ENCODE assay signal across 9 cellular contexts in genomic region chr3:158918008-158918407, GRCh38.
A peak's percentile ranks its signal among the peaks of the same experiment; 100 is the strongest.
DNase-seq lines count a peak whose midpoint lies in the region; ATAC-seq, FAIRE-seq and TF ChIP-seq lines count a peak whose summit lies in the region.
"Had no signal": no experiment of that assay in that cellular context is flagged by ENCODE, and none has a peak within 500 bp of the region (broad histone marks: within the 10 kb centered on the region; RNA-seq: fewer than 3 reads in every experiment).

No MANE protein-coding gene starts in this region.

- peaks cover 7% of the 10 kb centered on the region for H3K27me3 Mint-ChIP-seq in astrocyte (ENCODE audit: low read depth, unreplicated experiment)
- H3K27me3 Mint-ChIP-seq: stimulated activated naive CD8-positive, alpha-beta T cell treated with anti-CD3 and anti-CD28 coated beads, Interleukin-15, Interleukin-2, amounts not matched to agents 100 ng/mL and 50 ng/mL, for 24 hours had no signal

- no peak overlapping the region for H3K27ac ChIP-seq in astrocyte (ENCODE audit: low read depth, low read length)

- H3K4me3 Mint-ChIP-seq in astrocyte (ENCODE audit: unreplicated experiment): no peak overlapping the region
- H3K4me3 Mint-ChIP-seq: stimulated activated naive CD8-positive, alpha-beta T cell treated with anti-CD3 and anti-CD28 coated beads, Interleukin-15, Interleukin-2, amounts not matched to agents 100 ng/mL and 50 ng/mL, for 24 hours had no signal

- peaks cover 6% of the 10 kb centered on the region for H3K4me1 ChIP-seq in astrocyte (ENCODE audit: insufficient read depth, low read length)

- no peaks in the 10 kb centered on the region for H3K36me3 ChIP-seq in astrocyte (ENCODE audit: insufficient read depth, low read length)

- peak overlapping the region; percentile 12 for H2AFZ ChIP-seq in astrocyte (ENCODE audit: low read depth, low read length)

- no peaks in the 10 kb centered on the region for H3K9me3 Mint-ChIP-seq in astrocyte (ENCODE audit: unreplicated experiment)
- H3K9me3 Mint-ChIP-seq: stimulated activated naive CD8-positive, alpha-beta T cell treated with anti-CD3 and anti-CD28 coated beads, Interleukin-15, Interleukin-2, amounts not matched to agents 100 ng/mL and 50 ng/mL, for 24 hours had no signal

- H3K36me3 Mint-ChIP-seq in astrocyte (ENCODE audit: low read depth, unreplicated experiment): no peaks in the 10 kb centered on the region

- H3K27me3 ChIP-seq in astrocyte (ENCODE audit: insufficient read depth, low read length): no peaks in the 10 kb centered on the region

- peak overlapping the region; percentile 92 for H3K27ac Mint-ChIP-seq in astrocyte (ENCODE audit: unreplicated experiment)
- H3K27ac Mint-ChIP-seq: stimulated activated naive CD8-positive, alpha-beta T cell treated with anti-CD3 and anti-CD28 coated beads, Interleukin-15, Interleukin-2, amounts not matched to agents 100 ng/mL and 50 ng/mL, for 24 hours had no signal

- FAIRE-seq in astrocyte (lab: Jason Lieb, UNC) (no peak), urothelium cell line (lab: Jason Lieb, UNC) (no peak)

- peak overlapping the region; percentile 27 for H3K4me2 ChIP-seq in astrocyte (ENCODE audit: low read length)

- H3K9ac ChIP-seq in astrocyte (ENCODE audit: low read length): no peak overlapping the region

- peaks cover 9% of the 10 kb centered on the region for H3K4me1 Mint-ChIP-seq in astrocyte (ENCODE audit: low read depth, unreplicated experiment)

- ATAC-seq in GM19035 (IDR thresholded peaks at IDR 0.05; ENCODE audit: unreplicated experiment) (peak; percentile 77), HG03066 (IDR thresholded peaks at IDR 0.05; ENCODE audit: low read depth, unreplicated experiment) (peak; percentile 80), sciatic nerve (no peak)

- no peak overlapping the region for H3K4me3 ChIP-seq in astrocyte (ENCODE audit: insufficient read depth, low read depth, low read length)

- peak; percentile 85 for DNase-seq in EH (ENCODE audit: low read depth)
- DNase-seq in NCI-H2227 (lab: John Stamatoyannopoulos, UW; ENCODE audit: unreplicated experiment): peak; percentile 60
- peak; percentile 74 for DNase-seq in astrocyte (ENCODE audit: low read depth)
- peak; percentile 81 for DNase-seq in islet precursor cell
- peak; percentile 60 for DNase-seq in urothelium cell line (ENCODE audit: low spot score)
- DNase-seq in sciatic nerve (ENCODE audit: low spot score): no peak

- no peaks in the 10 kb centered on the region for H3K9me3 ChIP-seq in astrocyte (ENCODE audit: insufficient read depth, low read depth, low read length)

- intact Hi-C loops in sciatic nerve (cut with DNase I): no loop called here

- TF ChIP-seq CTCF in astrocyte (IDR thresholded peaks at IDR 0.05; ENCODE audit: insufficient read depth, low read depth, low read length): peak; percentile 77

- no peaks in the 10 kb centered on the region for H3K79me2 ChIP-seq in astrocyte (ENCODE audit: insufficient read depth, low read length)

- H4K20me1 ChIP-seq in astrocyte (ENCODE audit: insufficient read depth, low read length): no peaks in the 10 kb centered on the region
